In genomic region chr2:171411791-171412483, GRCh38 we compare ENCODE assay signal across 24 cellular contexts. TPM values are rescaled to one million over a fixed set of nuclear protein-coding genes. Genes with fewer than 3 reads are reported as not detected.
DNase-seq lines count a peak whose midpoint lies in the region; ATAC-seq, FAIRE-seq and TF ChIP-seq lines count a peak whose summit lies in the region.
"Had no signal": no experiment of that assay in that cellular context is flagged by ENCODE, and none has a peak within 500 bp of the region (broad histone marks: within the 10 kb centered on the region; RNA-seq: fewer than 3 reads in every experiment).

No MANE protein-coding gene starts in this region.

- no peak for ATAC-seq in CD4-positive, alpha-beta T cell (ENCODE audit: poor library complexity)
- no peak for ATAC-seq in Right ventricle myocardium superior (ENCODE audit: poor library complexity)
- ATAC-seq: activated CD4-positive, alpha-beta T cell treated with anti-CD3 and anti-CD28 coated beads for 36 hours; activated T-helper 17 cell treated with anti-CD3 and anti-CD28 coated beads, Interleukin-2, amount 50 U/mL, for 72 hours; naive thymus-derived CD4-positive, alpha-beta T cell had no signal

- no peak overlapping the region for H3K9ac ChIP-seq in SK-N-MC (ENCODE audit: insufficient read length)

- peaks cover 53% of the 10 kb centered on the region for H3K4me1 Mint-ChIP-seq in osteocyte (ENCODE audit: unreplicated experiment)
- H3K4me1 Mint-ChIP-seq in CD4-positive, alpha-beta T cell (ENCODE audit: low read depth), result peaks cover 12% of the 10 kb centered on the region

- no peak overlapping the region for H3K4me3 ChIP-seq in SK-N-MC
- no peak overlapping the region for H3K4me3 ChIP-seq in epithelial cell of esophagus (ENCODE audit: low read length)
- no peak overlapping the region for H3K4me3 ChIP-seq in coronary artery
- H3K4me3 ChIP-seq: HAP-1, right atrium auricular region had no signal

- CTCF ChIA-PET in CD4-positive, alpha-beta T cell (lab: Charles Lee), result no interaction called here
- CTCF ChIA-PET in HEK293T (lab: Yijun Ruan, JAX), result no interaction called here

- H3K9me3 ChIP-seq in SK-N-MC (ENCODE audit: low read depth, low read length), result no peaks in the 10 kb centered on the region
- no peaks in the 10 kb centered on the region for H3K9me3 ChIP-seq in CD4-positive, alpha-beta T cell (ENCODE audit: control insufficient read depth, low read length)
- H3K9me3 ChIP-seq: BE2C, HAP-1, right atrium auricular region had no signal

- TF ChIP-seq CTCF in epithelial cell of esophagus (IDR thresholded peaks at IDR 0.05; ENCODE audit: insufficient read depth, low read depth, low read length, missing control alignments), result no peak
- TF ChIP-seq CTCF in osteocyte (IDR thresholded peaks at IDR 0.05), result no peak
- TF ChIP-seq CTCF in CD4-positive, alpha-beta T cell (IDR thresholded peaks at IDR 0.05), result no peak
- TF ChIP-seq CTCF in coronary artery (IDR thresholded peaks at IDR 0.05), result no peak

- no peaks in the 10 kb centered on the region for H3K27me3 Mint-ChIP-seq in osteocyte (ENCODE audit: unreplicated experiment)
- no peaks in the 10 kb centered on the region for H3K27me3 Mint-ChIP-seq in CD4-positive, alpha-beta T cell
- H3K27me3 Mint-ChIP-seq: activated CD4-positive, alpha-beta T cell treated with anti-CD3 and anti-CD28 coated beads for 36 hours; activated naive CD8-positive, alpha-beta T cell treated with anti-CD3 and anti-CD28 coated beads for 36 hours; activated T-helper 17 cell treated with anti-CD3 and anti-CD28 coated beads, Interleukin-2, amount 50 U/mL, for 72 hours; brain; dendritic cell treated with granulocyte-macrophage colony-stimulating factor and Interleukin-4, amounts not matched to agents 40 ng/mL and 50 ng/mL, for 4 days; naive thymus-derived CD4-positive, alpha-beta T cell had no signal

- peak overlapping the region; percentile 29 for H3K27ac Mint-ChIP-seq in osteocyte (ENCODE audit: unreplicated experiment)
- no peak overlapping the region for H3K27ac Mint-ChIP-seq in CD4-positive, alpha-beta T cell
- H3K27ac Mint-ChIP-seq: activated CD4-positive, alpha-beta T cell treated with anti-CD3 and anti-CD28 coated beads for 36 hours; activated naive CD8-positive, alpha-beta T cell treated with anti-CD3 and anti-CD28 coated beads for 36 hours; activated T-helper 17 cell treated with anti-CD3 and anti-CD28 coated beads, Interleukin-2, amount 50 U/mL, for 72 hours; dendritic cell treated with granulocyte-macrophage colony-stimulating factor and Interleukin-4, amounts not matched to agents 40 ng/mL and 50 ng/mL, for 4 days; naive thymus-derived CD4-positive, alpha-beta T cell had no signal

- POLR2A ChIA-PET in CD4-positive, alpha-beta T cell (lab: Charles Lee), result no interaction called here
- POLR2A ChIA-PET in HEK293T (lab: Yijun Ruan, JAX), result no interaction called here

- DNase-seq in GM18507 (ENCODE audit: extremely low spot score, insufficient read length, low read depth), result no peak
- no peak for DNase-seq in SK-N-MC (ENCODE audit: low read depth, low spot score)
- peak; percentile 54 for DNase-seq in epithelial cell of esophagus (ENCODE audit: low read depth)
- no peak for DNase-seq in osteocyte (ENCODE audit: extremely low spot score, unreplicated experiment)
- DNase-seq in CD4-positive, alpha-beta T cell, result no peak
- no peak for DNase-seq in coronary artery (ENCODE audit: low spot score)
- DNase-seq in Right ventricle myocardium superior, result no peak
- no peak for DNase-seq in HEK293T (ENCODE audit: extremely low spot score)
- DNase-seq: activated CD4-positive, alpha-beta T cell treated with anti-CD3 and anti-CD28 coated beads for 36 hours; activated naive CD8-positive, alpha-beta T cell treated with anti-CD3 and anti-CD28 coated beads for 36 hours; BE2C; GDM1; Kasumi-1; naive thymus-derived CD4-positive, alpha-beta T cell; NCI-H1105; NCI-H2029 treated with DMSO at 0.1 percent for 48 hours; NK-92 treated with Interleukin-12 subunit alpha and Interleukin-12 subunit beta, amount 100 ng/mL, for 24 hours had no signal

- H3K4me3 Mint-ChIP-seq in osteocyte (ENCODE audit: unreplicated experiment), result no peak overlapping the region
- no peak overlapping the region for H3K4me3 Mint-ChIP-seq in CD4-positive, alpha-beta T cell
- H3K4me3 Mint-ChIP-seq: activated CD4-positive, alpha-beta T cell treated with anti-CD3 and anti-CD28 coated beads for 36 hours; activated naive CD8-positive, alpha-beta T cell treated with anti-CD3 and anti-CD28 coated beads for 36 hours; activated T-helper 17 cell treated with anti-CD3 and anti-CD28 coated beads, Interleukin-2, amount 50 U/mL, for 72 hours; dendritic cell treated with granulocyte-macrophage colony-stimulating factor and Interleukin-4, amounts not matched to agents 40 ng/mL and 50 ng/mL, for 4 days; naive thymus-derived CD4-positive, alpha-beta T cell had no signal

- H3K9me3 Mint-ChIP-seq in osteocyte (ENCODE audit: unreplicated experiment), result no peaks in the 10 kb centered on the region
- no peaks in the 10 kb centered on the region for H3K9me3 Mint-ChIP-seq in CD4-positive, alpha-beta T cell
- H3K9me3 Mint-ChIP-seq: activated naive CD8-positive, alpha-beta T cell treated with anti-CD3 and anti-CD28 coated beads for 36 hours; activated T-helper 17 cell treated with anti-CD3 and anti-CD28 coated beads, Interleukin-2, amount 50 U/mL, for 72 hours had no signal

- peaks cover 2% of the 10 kb centered on the region for H3K36me3 Mint-ChIP-seq in osteocyte (ENCODE audit: unreplicated experiment)
- H3K36me3 Mint-ChIP-seq in CD4-positive, alpha-beta T cell (ENCODE audit: low read depth), result no peaks in the 10 kb centered on the region
- H3K36me3 Mint-ChIP-seq: brain had no signal

- intact Hi-C loops in CD4-positive, alpha-beta T cell (cut with DNase I, micrococcal nuclease), result loop anchor here (10.0 kb wide), 2 partner anchors 87 to 157 kb away; no protein-coding TSS in a partner anchor
- intact Hi-C loops in Right ventricle myocardium superior (cut with DNase I), result no loop called here

- H3K36me3 ChIP-seq in SK-N-MC (ENCODE audit: insufficient read depth, low read length), result no peaks in the 10 kb centered on the region
- H3K36me3 ChIP-seq: BE2C, HAP-1, right atrium auricular region had no signal

- peak overlapping the region; percentile 52; the same call in 1 of the 2 replicates for H3K27ac ChIP-seq in SK-N-MC
- no peak overlapping the region for H3K27ac ChIP-seq in CD4-positive, alpha-beta T cell (ENCODE audit: low read depth, low read length)
- H3K27ac ChIP-seq in coronary artery, result no peak overlapping the region
- H3K27ac ChIP-seq: right atrium auricular region, RWPE1 had no signal

- no peaks in the 10 kb centered on the region for H3K27me3 ChIP-seq in CD4-positive, alpha-beta T cell (ENCODE audit: control insufficient read depth, insufficient read depth, low read length)
- H3K27me3 ChIP-seq: BE2C, right atrium auricular region had no signal

- FAIRE-seq in GM18507 (lab: Jason Lieb, UNC), result peak; percentile 24
- FAIRE-seq: TTC549 had no signal

TF ChIP-seq in HEK293T, 16 proteins besides CTCF, POLR2A, EP300 and RAD21:
- TF ChIP-seq L3MBTL2 (conservative IDR thresholded peaks at IDR 0.05) (no peak), HDGF (IDR thresholded peaks at IDR 0.05; ENCODE audit: borderline replicate concordance) (no peak), CTBP1 (IDR thresholded peaks at IDR 0.05; ENCODE audit: borderline replicate concordance) (no peak), SP1 (IDR thresholded peaks at IDR 0.05) (no peak), FOXK2 (IDR thresholded peaks at IDR 0.05) (no peak), TARDBP (IDR thresholded peaks at IDR 0.05) (no peak)

RNA-seq across cellular contexts. Expression of gene METTL8, which starts 21.9 kb away (rescaled TPM):
- 21.7 and 27.1 TPM in 2 replicates for total RNA-seq in osteocyte
- total RNA-seq in CD4-positive, alpha-beta T cell, result 10 to 100 TPM in 1 of 2 experiments, 1 to 10 TPM in 1; 9.7 to 11.5 TPM
- total RNA-seq in Right ventricle myocardium superior, result 9.5 TPM

RNA-seq across cellular contexts. Expression of gene DCAF17, which starts 22.1 kb away (rescaled TPM):
- total RNA-seq in osteocyte (19.2 and 21.9 TPM in 2 replicates), Right ventricle myocardium superior (6.5 TPM)
- total RNA-seq in CD4-positive, alpha-beta T cell, result 10 to 100 TPM; 13.0 to 14.3 TPM
